In the genomic region with DNA sequence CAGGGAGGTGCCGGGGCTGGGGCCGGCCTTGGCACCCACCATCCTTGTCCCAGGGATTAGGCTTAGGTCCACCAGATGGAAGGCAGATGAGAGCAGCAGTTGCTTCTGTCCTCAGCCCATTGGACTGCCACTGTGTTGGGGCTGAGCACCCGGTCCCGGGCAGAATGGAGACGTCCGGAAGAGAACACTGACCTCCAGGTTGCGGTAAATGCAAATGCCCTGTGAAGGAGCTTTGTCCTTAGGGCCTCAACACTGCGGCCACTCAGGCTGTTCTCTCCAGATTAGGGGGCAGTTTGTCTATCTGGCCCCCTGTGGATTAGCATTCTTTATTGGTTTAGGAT, we compare ENCODE assay signal across 8 cellular contexts.
DNase-seq lines count a peak whose midpoint lies in the region; ATAC-seq and TF ChIP-seq lines count a peak whose summit lies in the region.

A gene (minus strand): TSS at position 276 of the 341 bp plus-strand sequence. CDS start 234 bp downstream, at position 42.

- H3K79me2 ChIP-seq in ACC112 (ENCODE audit: control insufficient read depth, insufficient read depth, low read length, unreplicated experiment), result peaks cover 24% of the 10 kb centered on the region
- peaks cover 33% of the 10 kb centered on the region for H3K79me2 ChIP-seq in Loucy (ENCODE audit: insufficient read depth, low read length)

- no peaks in the 10 kb centered on the region for H3K27me3 ChIP-seq in ACC112 (ENCODE audit: insufficient read depth, low read length)
- no peaks in the 10 kb centered on the region for H3K27me3 ChIP-seq in Loucy (ENCODE audit: insufficient read depth, low read length, poor library complexity, severe bottlenecking)
- H3K27me3 ChIP-seq in mucosa of stomach (ENCODE audit: control insufficient read depth, insufficient read depth, low read length), result no peaks in the 10 kb centered on the region

- peaks cover 61% of the 10 kb centered on the region for H3K4me1 Mint-ChIP-seq in dendritic cell treated with granulocyte-macrophage colony-stimulating factor and Interleukin-4, amounts not matched to agents 40 ng/mL and 50 ng/mL, for 4 days (ENCODE audit: low read depth)

- H3K27me3 Mint-ChIP-seq in dendritic cell treated with granulocyte-macrophage colony-stimulating factor and Interleukin-4, amounts not matched to agents 40 ng/mL and 50 ng/mL, for 4 days, result no peaks in the 10 kb centered on the region

- H3K9me2 ChIP-seq in Loucy (replicated peaks; ENCODE audit: low read depth, low read length), result no peaks in the 10 kb centered on the region

- H3F3A ChIP-seq in Loucy (ENCODE audit: low read depth), result peaks cover 12% of the 10 kb centered on the region; the same call in 1 of the 2 replicates

- H3K4me3 ChIP-seq in ACC112 (ENCODE audit: low read depth, low read length) (peak within 1 kb of the TSS; percentile 87), Loucy (ENCODE audit: low read length, poor library complexity, severe bottlenecking) (peak within 1 kb of the TSS; percentile 91), mucosa of stomach (ENCODE audit: low read length) (peak within 1 kb of the TSS; percentile 95)

- H3K9ac ChIP-seq in Loucy (ENCODE audit: low read depth, low read length, poor library complexity, severe bottlenecking) (peak within 1 kb of the TSS; percentile 88), mucosa of stomach (ENCODE audit: low read length) (peak within 1 kb of the TSS; percentile 91)

- DNase-seq in NCI-H187 treated with DMSO at 0.1 percent for 48 hours (lab: John Stamatoyannopoulos, UW), result no peak

- ATAC-seq in HG02852 (IDR thresholded peaks at IDR 0.05; ENCODE audit: unreplicated experiment), result no peak
- ATAC-seq in GM19023 (IDR thresholded peaks at IDR 0.05; ENCODE audit: unreplicated experiment), result no peak
- no peak for ATAC-seq in HG02623 (IDR thresholded peaks at IDR 0.05; ENCODE audit: unreplicated experiment)

- peak within 1 kb of the TSS; percentile 95 for H3K4me3 Mint-ChIP-seq in dendritic cell treated with granulocyte-macrophage colony-stimulating factor and Interleukin-4, amounts not matched to agents 40 ng/mL and 50 ng/mL, for 4 days

- H2AFZ ChIP-seq in ACC112 (ENCODE audit: low read length, unreplicated experiment) (peak within 1 kb of the TSS; percentile 35), Loucy (ENCODE audit: low read length) (peak within 1 kb of the TSS; percentile 81)

- H3K9me3 ChIP-seq in Loucy (ENCODE audit: insufficient read depth, low read depth, low read length) (no peaks in the 10 kb centered on the region), mucosa of stomach (ENCODE audit: control insufficient read depth, low read length) (no peaks in the 10 kb centered on the region)

- H3K9me3 Mint-ChIP-seq in dendritic cell treated with granulocyte-macrophage colony-stimulating factor and Interleukin-4, amounts not matched to agents 40 ng/mL and 50 ng/mL, for 4 days, result no peaks in the 10 kb centered on the region

- H3K27ac Mint-ChIP-seq in dendritic cell treated with granulocyte-macrophage colony-stimulating factor and Interleukin-4, amounts not matched to agents 40 ng/mL and 50 ng/mL, for 4 days, result peak within 1 kb of the TSS; percentile 85

- TF ChIP-seq CTCF in Loucy (conservative IDR thresholded peaks at IDR 0.05; ENCODE audit: low read length), result no peak

- H3K4me2 ChIP-seq in Loucy (ENCODE audit: low read depth, low read length, poor library complexity, severe bottlenecking), result peak within 1 kb of the TSS; percentile 86

- H3K4me1 ChIP-seq in ACC112 (ENCODE audit: control insufficient read depth, insufficient read depth, low read length, unreplicated experiment), result peaks cover 18% of the 10 kb centered on the region
- peaks cover 33% of the 10 kb centered on the region for H3K4me1 ChIP-seq in Loucy (ENCODE audit: insufficient read depth, low read length, poor library complexity, severe bottlenecking)
- peaks cover 48% of the 10 kb centered on the region for H3K4me1 ChIP-seq in mucosa of stomach (ENCODE audit: control insufficient read depth, insufficient read depth, low read length)

- peaks cover 20% of the 10 kb centered on the region for H4K20me1 ChIP-seq in Loucy (ENCODE audit: insufficient read depth, low read length, poor library complexity, severe bottlenecking)

- H3K36me3 ChIP-seq in ACC112 (ENCODE audit: insufficient read depth, low read length) (peaks cover 44% of the 10 kb centered on the region), Loucy (ENCODE audit: insufficient read depth, low read length) (peaks cover 38% of the 10 kb centered on the region; the same call in 1 of the 2 replicates), mucosa of stomach (ENCODE audit: control insufficient read depth, insufficient read depth, low read length) (peaks cover 10% of the 10 kb centered on the region)

- H3K36me3 Mint-ChIP-seq in dendritic cell treated with granulocyte-macrophage colony-stimulating factor and Interleukin-4, amounts not matched to agents 40 ng/mL and 50 ng/mL, for 4 days (ENCODE audit: low read depth), result peaks cover 97% of the 10 kb centered on the region

- H3K27ac ChIP-seq in ACC112 (ENCODE audit: low read depth, low read length), result peak within 1 kb of the TSS; percentile 50

- intact Hi-C loops in dendritic cell treated with granulocyte-macrophage colony-stimulating factor and Interleukin-4, amounts not matched to agents 40 ng/mL and 50 ng/mL, for 4 days (cut with micrococcal nuclease), result no loop called here
